In genomic region chr6:35599761-35600658, GRCh38 we compare ENCODE assay signal across 8 cellular contexts.
A peak's percentile ranks its signal among the peaks of the same experiment; 100 is the strongest.
DNase-seq lines count a peak whose midpoint lies in the region; TF ChIP-seq lines count a peak whose summit lies in the region.
"Had no signal": no experiment of that assay in that cellular context is flagged by ENCODE, and none has a peak within 500 bp of the region (broad histone marks: within the 10 kb centered on the region; RNA-seq: fewer than 3 reads in every experiment).

No MANE protein-coding gene starts in this region.

- peaks cover 12% of the 10 kb centered on the region for H3K36me3 Mint-ChIP-seq in activated naive CD8-positive, alpha-beta T cell

- peaks cover 83% of the 10 kb centered on the region for H3K4me1 Mint-ChIP-seq in activated naive CD8-positive, alpha-beta T cell (ENCODE audit: low read depth)

- TF ChIP-seq CTCF in stomach (IDR thresholded peaks at IDR 0.05): no peak

- 80 to 88% (median 83%) methylated on average over 8 of the region's 8 CpGs for WGBS in stomach, 5 donors

- no peaks in the 10 kb centered on the region for H3K27me3 Mint-ChIP-seq in activated naive CD8-positive, alpha-beta T cell

- no peak for TF ChIP-seq POLR2A in stomach (IDR thresholded peaks at IDR 0.05)

- H3K4me3 Mint-ChIP-seq in activated naive CD8-positive, alpha-beta T cell: peak overlapping the region; percentile 79

- TF ChIP-seq EP300 in stomach (IDR thresholded peaks at IDR 0.05): no peak

- H3K36me3 ChIP-seq in stomach: peaks cover 22 to 31% (median 26%) of the 10 kb centered on the region in 4 donors

- no peaks in the 10 kb centered on the region for H3K27me3 ChIP-seq in stomach

- H3K9me3 ChIP-seq in stomach: no peaks in the 10 kb centered on the region

- peak overlapping the region; percentile 76 to 97 (median 93) for H3K27ac ChIP-seq in stomach

- intact Hi-C loops in stomach (cut with DNase I; ENCODE audit: low total_unique reads): no loop called here

- H3K4me1 ChIP-seq in stomach: peaks cover 60 to 100% (median 82%) of the 10 kb centered on the region in 4 donors

- no peak overlapping the region for H3K4me3 ChIP-seq in stomach

- DNase-seq in LHCN-M2 (ENCODE audit: low read depth) (peak; percentile 42), left kidney (ENCODE audit: low read depth, low spot score) (peak; percentile 19), stomach (no peak), NCI-H1105 treated with DMSO at 0.1 percent for 48 hours (lab: John Stamatoyannopoulos, UW) (no peak), NCI-H187 treated with DMSO at 0.1 percent for 48 hours (lab: John Stamatoyannopoulos, UW) (no peak), HuH-7 (ENCODE audit: low spot score) (no peak)
- DNase-seq: NCI-H524 treated with DMSO at 0.1 percent for 48 hours had no signal

- peak overlapping the region; percentile 95 for H3K27ac Mint-ChIP-seq in activated naive CD8-positive, alpha-beta T cell

- H3K9me3 Mint-ChIP-seq in activated naive CD8-positive, alpha-beta T cell (ENCODE audit: low read depth): no peaks in the 10 kb centered on the region

Comparison
In these comparisons a context has a peak if more than half of its experiments do, and no peak if none do; other contexts are left out.
1. DNase-seq: peak in LHCN-M2 (single experiment) and left kidney (single experiment); none in stomach (single experiment), NCI-H1105 treated with DMSO at 0.1 percent for 48 hours (single experiment), NCI-H187 treated with DMSO at 0.1 percent for 48 hours (single experiment) and HuH-7 (single experiment).